In the genomic region with DNA sequence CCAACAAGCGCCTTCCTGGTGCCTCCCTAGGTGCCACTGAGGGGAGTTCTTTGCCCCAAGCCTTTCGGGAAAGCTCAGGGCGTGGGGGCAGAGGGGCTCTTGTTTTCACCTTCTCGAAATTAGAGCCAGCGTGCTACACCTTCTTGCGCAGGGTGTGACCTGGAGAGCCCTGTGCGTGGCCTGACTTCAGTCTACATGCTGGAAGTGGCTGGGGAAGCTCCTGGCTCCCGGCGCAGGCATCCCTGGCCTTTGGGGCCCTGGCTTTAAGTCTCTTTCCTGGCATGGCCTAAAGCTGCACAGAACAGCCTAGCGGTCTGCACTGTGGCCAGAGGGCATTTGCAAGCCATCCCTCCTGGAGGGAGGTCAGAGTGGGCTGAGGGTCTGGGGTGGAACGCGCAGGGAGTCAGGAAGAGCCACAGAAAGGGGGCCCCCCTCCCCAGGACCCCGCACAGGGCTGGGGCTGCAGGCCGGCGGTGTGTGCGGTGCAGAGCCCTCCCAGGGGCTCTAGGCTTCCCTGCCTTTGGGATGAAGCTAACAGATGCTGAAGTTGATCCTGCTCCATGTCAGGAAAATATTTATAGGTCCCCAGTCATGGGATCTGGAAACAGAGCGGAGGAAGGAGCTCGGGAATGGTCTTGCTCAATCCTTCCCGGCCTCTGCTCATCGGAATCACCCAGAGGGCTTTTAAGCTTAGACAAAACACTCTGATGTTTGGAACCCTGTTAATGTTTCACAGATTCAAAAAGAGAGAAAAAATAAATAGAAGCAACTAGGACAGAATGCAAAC, we compare ENCODE assay signal across 10 cellular contexts. TPM values are rescaled to one million over a fixed set of nuclear protein-coding genes. Genes with fewer than 3 reads are reported as not detected.
DNase-seq lines count a peak whose midpoint lies in the region; ATAC-seq and TF ChIP-seq lines count a peak whose summit lies in the region.
"Had no signal": no experiment of that assay in that cellular context is flagged by ENCODE, and none has a peak within 500 bp of the region (broad histone marks: within the 10 kb centered on the region; RNA-seq: fewer than 3 reads in every experiment).

No MANE protein-coding gene starts in this region.

- 21% methylated on average over 20 of the region's 20 CpGs for WGBS in liver
- 24% methylated on average over 12 of the region's 20 CpGs for WGBS in suprapubic skin

- peak; percentile 36 to 37 for TF ChIP-seq RAD21 in liver (IDR thresholded peaks at IDR 0.05)

- H3K36me3 ChIP-seq in liver (ENCODE audit: control insufficient read depth in 4 of 4, insufficient read depth in 3 of 4, low read depth in 1 of 4, low read length in 3 of 4) (peaks cover under 1 to 6% (median 6%) of the 10 kb centered on the region in 4 donors), suprapubic skin (no peaks in the 10 kb centered on the region)
- H3K36me3 ChIP-seq: ascending aorta had no signal

- peaks cover 0 to 7% of the 10 kb centered on the region in 2 donors for H3K27me3 Mint-ChIP-seq in effector memory CD8-positive, alpha-beta T cell

- H3K36me3 Mint-ChIP-seq in effector memory CD8-positive, alpha-beta T cell (ENCODE audit: insufficient read depth) = peaks cover 37% of the 10 kb centered on the region

- no peak for TF ChIP-seq EP300 in suprapubic skin (IDR thresholded peaks at IDR 0.05)

- no peaks in the 10 kb centered on the region for H3K9me3 Mint-ChIP-seq in effector memory CD8-positive, alpha-beta T cell

- H3K4me3 ChIP-seq in liver (ENCODE audit: low read depth in 1 of 3, low read length in 3 of 3) (peak overlapping the region in 2 of 3 donors; percentile 32 to 75), suprapubic skin (peak overlapping the region; percentile 52)

- no peak for ATAC-seq in effector memory CD8-positive, alpha-beta T cell (replicated peaks)
- no peak for ATAC-seq in HG03565 (IDR thresholded peaks at IDR 0.05; ENCODE audit: unreplicated experiment)

- H3K4me1 Mint-ChIP-seq in effector memory CD8-positive, alpha-beta T cell (ENCODE audit: low read depth in 2 of 2) = peaks cover 42 to 44% of the 10 kb centered on the region in 2 donors

- H3K9ac ChIP-seq in liver (ENCODE audit: low read depth in 1 of 2, low read length in 2 of 2) = peak overlapping the region; percentile 10 to 80

- peak; percentile 76 for DNase-seq in HCEC 1CT
- DNase-seq in effector memory CD8-positive, alpha-beta T cell = no peak
- peak in 1 of 2 donors; percentile 74 for DNase-seq in suprapubic skin (ENCODE audit: low spot score in 2 of 2)
- DNase-seq in A172 (ENCODE audit: low spot score) = no peak
- DNase-seq in SHP77 (lab: John Stamatoyannopoulos, UW) = no peak
- DNase-seq in NCI-H1417 (lab: John Stamatoyannopoulos, UW) = no peak
- DNase-seq: NCI-H2081 treated with DMSO at 0.1 percent for 48 hours had no signal

- H3K9me3 ChIP-seq in liver (ENCODE audit: control insufficient read depth in 4 of 4, low read length in 3 of 4) = no peaks in the 10 kb centered on the region
- H3K9me3 ChIP-seq in suprapubic skin = no peaks in the 10 kb centered on the region
- H3K9me3 ChIP-seq: ascending aorta had no signal

- peak overlapping the region; percentile 44 to 71 for H3K27ac Mint-ChIP-seq in effector memory CD8-positive, alpha-beta T cell

- H3K4me3 Mint-ChIP-seq in effector memory CD8-positive, alpha-beta T cell = peak overlapping the region; percentile 80 to 83

- no peak for TF ChIP-seq CTCF in liver (IDR thresholded peaks at IDR 0.05; ENCODE audit: low read depth, low read length, missing input control)
- no peak for TF ChIP-seq CTCF in suprapubic skin (IDR thresholded peaks at IDR 0.05)

- H3K27ac ChIP-seq in liver (ENCODE audit: low read depth in 1 of 2, low read length in 2 of 2) = peak overlapping the region; percentile 98 to 99
- H3K27ac ChIP-seq in suprapubic skin = peak overlapping the region; percentile 71
- H3K27ac ChIP-seq: ascending aorta had no signal

- H3K27me3 ChIP-seq in liver (ENCODE audit: control insufficient read depth in 4 of 4, insufficient read depth in 4 of 4, low read length in 3 of 4) (no peaks in the 10 kb centered on the region), suprapubic skin (peaks cover 31% of the 10 kb centered on the region)

- TF ChIP-seq POLR2A in suprapubic skin (IDR thresholded peaks at IDR 0.05) = no peak

- H3K4me1 ChIP-seq in liver (ENCODE audit: control insufficient read depth in 4 of 4, insufficient read depth in 4 of 4, low read length in 3 of 4) (peaks cover 13 to 70% (median 35%) of the 10 kb centered on the region in 4 donors), suprapubic skin (peaks cover 62% of the 10 kb centered on the region)

TF ChIP-seq in liver, 16 proteins besides CTCF, POLR2A, EP300 and RAD21:
- no peak for TF ChIP-seq MAX (IDR thresholded peaks at IDR 0.05)
- no peak for TF ChIP-seq NR2F2 (IDR thresholded peaks at IDR 0.05)
- TF ChIP-seq JUND (IDR thresholded peaks at IDR 0.05) = peak in 1 of 2 donors; percentile 59
- TF ChIP-seq FOXA2 (IDR thresholded peaks at IDR 0.05) = peak; percentile 29
- peak; percentile 78 for TF ChIP-seq SP1 (IDR thresholded peaks at IDR 0.05)
- peak in 1 of 2 donors; percentile 62 for TF ChIP-seq RXRA (IDR thresholded peaks at IDR 0.05)
- peak; percentile 35 to 75 for TF ChIP-seq HNF4A (conservative IDR thresholded peaks at IDR 0.05)
- TF ChIP-seq REST (IDR thresholded peaks at IDR 0.05) = peak; percentile 72
- peak in 1 of 2 donors; percentile 48 for TF ChIP-seq EGR1 (IDR thresholded peaks at IDR 0.05; ENCODE audit: low read depth in 2 of 2)
- TF ChIP-seq YY1 (IDR thresholded peaks at IDR 0.05) = peak; percentile 58
- TF ChIP-seq, protein P1, sequence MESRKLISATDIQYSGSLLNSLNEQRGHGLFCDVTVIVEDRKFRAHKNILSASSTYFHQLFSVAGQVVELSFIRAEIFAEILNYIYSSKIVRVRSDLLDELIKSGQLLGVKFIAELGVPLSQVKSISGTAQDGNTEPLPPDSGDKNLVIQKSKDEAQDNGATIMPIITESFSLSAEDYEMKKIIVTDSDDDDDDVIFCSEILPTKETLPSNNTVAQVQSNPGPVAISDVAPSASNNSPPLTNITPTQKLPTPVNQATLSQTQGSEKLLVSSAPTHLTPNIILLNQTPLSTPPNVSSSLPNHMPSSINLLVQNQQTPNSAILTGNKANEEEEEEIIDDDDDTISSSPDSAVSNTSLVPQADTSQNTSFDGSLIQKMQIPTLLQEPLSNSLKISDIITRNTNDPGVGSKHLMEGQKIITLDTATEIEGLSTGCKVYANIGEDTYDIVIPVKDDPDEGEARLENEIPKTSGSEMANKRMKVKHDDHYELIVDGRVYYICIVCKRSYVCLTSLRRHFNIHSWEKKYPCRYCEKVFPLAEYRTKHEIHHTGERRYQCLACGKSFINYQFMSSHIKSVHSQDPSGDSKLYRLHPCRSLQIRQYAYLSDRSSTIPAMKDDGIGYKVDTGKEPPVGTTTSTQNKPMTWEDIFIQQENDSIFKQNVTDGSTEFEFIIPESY (IDR thresholded peaks at IDR 0.05) = no peak
- no peak for TF ChIP-seq TAF1 (conservative IDR thresholded peaks at IDR 0.05)
- TF ChIP-seq GABPA (IDR thresholded peaks at IDR 0.05 in 1 of 2, conservative IDR thresholded peaks at IDR 0.05 in 1 of 2) = peak in 1 of 2 donors; percentile 32
- TF ChIP-seq FOXA1 (IDR thresholded peaks at IDR 0.05) = no peak
- TF ChIP-seq, protein P2, sequence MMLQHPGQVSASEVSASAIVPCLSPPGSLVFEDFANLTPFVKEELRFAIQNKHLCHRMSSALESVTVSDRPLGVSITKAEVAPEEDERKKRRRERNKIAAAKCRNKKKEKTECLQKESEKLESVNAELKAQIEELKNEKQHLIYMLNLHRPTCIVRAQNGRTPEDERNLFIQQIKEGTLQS (IDR thresholded peaks at IDR 0.05) = no peak

RNA-seq across cellular contexts. Expression of gene SPON2, which starts 0.8 kb away (rescaled TPM):
- total RNA-seq in liver (10 to 100 TPM; 35.7 to 80.3 TPM), suprapubic skin (10 to 100 TPM; 22.5 to 52.3 (median 31.8) TPM)
- polyA plus RNA-seq in liver = 10 to 100 TPM; 64.5 to 80.2 TPM
- 7.6 and 16.2 TPM in 2 replicates for total RNA-seq in A172 (2014; rRNA removed; shearing (Covaris generic))

RNA-seq across cellular contexts. Expression of gene RNF212, which starts 59.8 kb away (rescaled TPM):
- total RNA-seq in liver (under 1 TPM in 1 of 2 donors, not detected in 1; 0.47 TPM), suprapubic skin (10 to 100 TPM in 1 of 4 donors, 1 to 10 TPM in 3; 2.4 to 16.5 (median 4.4) TPM)
- polyA plus RNA-seq in liver = under 1 TPM; 0.32 to 0.38 TPM
- not detected in 2 replicates for total RNA-seq in A172 (2014; rRNA removed; shearing (Covaris generic))
- total RNA-seq: ascending aorta had no signal
